ENCODE assay signal across 28 cellular contexts in genomic region chr6:94074764-94075163, GRCh38.
A peak's percentile ranks its signal among the peaks of the same experiment; 100 is the strongest.
DNase-seq lines count a peak whose midpoint lies in the region; ATAC-seq and TF ChIP-seq lines count a peak whose summit lies in the region.
"Had no signal": no experiment of that assay in that cellular context is flagged by ENCODE, and none has a peak within 500 bp of the region (broad histone marks: within the 10 kb centered on the region; RNA-seq: fewer than 3 reads in every experiment).

No MANE protein-coding gene starts in this region.

- no peak for ATAC-seq in stimulated activated naive B cell treated with anti-CD40 and anti-IgM and Interleukin-4, amounts not matched to agents 10 μg/mL and 1 μg/mL and 100 μg/mL, for 72 hours (replicated peaks)
- ATAC-seq: T-cell had no signal

- H3K27ac Mint-ChIP-seq in stimulated activated naive B cell treated with anti-CD40 and anti-IgM and Interleukin-4, amounts not matched to agents 10 μg/mL and 1 μg/mL and 100 μg/mL, for 72 hours: no peak overlapping the region
- H3K27ac Mint-ChIP-seq in Calu3 (ENCODE audit: unreplicated experiment): no peak overlapping the region
- H3K27ac Mint-ChIP-seq: CD14-positive monocyte; CD8-positive, alpha-beta memory T cell; T-cell had no signal

- CTCF ChIA-PET in Calu3 (lab: Charles Lee): no interaction called here

- H3K4me3 Mint-ChIP-seq in stimulated activated naive B cell treated with anti-CD40 and anti-IgM and Interleukin-4, amounts not matched to agents 10 μg/mL and 1 μg/mL and 100 μg/mL, for 72 hours: no peak overlapping the region
- no peak overlapping the region for H3K4me3 Mint-ChIP-seq in Calu3 (ENCODE audit: low read depth, unreplicated experiment)
- H3K4me3 Mint-ChIP-seq: CD14-positive monocyte; CD8-positive, alpha-beta memory T cell; T-cell had no signal

- H3K4me1 Mint-ChIP-seq in stimulated activated naive B cell treated with anti-CD40 and anti-IgM and Interleukin-4, amounts not matched to agents 10 μg/mL and 1 μg/mL and 100 μg/mL, for 72 hours: no peaks in the 10 kb centered on the region
- no peaks in the 10 kb centered on the region for H3K4me1 Mint-ChIP-seq in Calu3 (ENCODE audit: low read depth, unreplicated experiment)
- H3K4me1 Mint-ChIP-seq: CD14-positive monocyte; CD8-positive, alpha-beta memory T cell; T-cell had no signal

- intact Hi-C loops in prostate gland (cut with DNase I) (loop anchor here (10.0 kb wide), 1 partner anchor 650 kb away; no protein-coding TSS in a partner anchor), Calu3 (cut with micrococcal nuclease; ENCODE audit: unreplicated experiment) (no loop called here)

- H3K4me3 ChIP-seq in HUES48 (ENCODE audit: low read depth, low read length) (no peak overlapping the region; the same call in 1 of the 2 replicates), prostate gland (no peak overlapping the region)
- H3K4me3 ChIP-seq: PC-9, SJSA1 had no signal

- H3K9me3 ChIP-seq in HUES48 (ENCODE audit: control insufficient read depth, insufficient read depth, low read length) (no peaks in the 10 kb centered on the region), prostate gland (no peaks in the 10 kb centered on the region)
- H3K9me3 ChIP-seq: BE2C, SJSA1 had no signal

- H3K27me3 ChIP-seq in HUES48 (ENCODE audit: control insufficient read depth, insufficient read depth, low read length) (no peaks in the 10 kb centered on the region), prostate gland (replicated peaks; ENCODE audit: insufficient read depth) (no peaks in the 10 kb centered on the region)
- H3K27me3 ChIP-seq: BE2C, SJSA1 had no signal

- H3K27me3 Mint-ChIP-seq in stimulated activated naive B cell treated with anti-CD40 and anti-IgM and Interleukin-4, amounts not matched to agents 10 μg/mL and 1 μg/mL and 100 μg/mL, for 72 hours: no peaks in the 10 kb centered on the region
- H3K27me3 Mint-ChIP-seq in Calu3 (ENCODE audit: unreplicated experiment): no peaks in the 10 kb centered on the region
- H3K27me3 Mint-ChIP-seq: CD8-positive, alpha-beta memory T cell; T-cell had no signal

- H3K36me3 ChIP-seq in HUES48 (ENCODE audit: control insufficient read depth, insufficient read depth, low read length) (no peaks in the 10 kb centered on the region), prostate gland (no peaks in the 10 kb centered on the region)
- H3K36me3 ChIP-seq: BE2C, SJSA1 had no signal

- 70% methylated on average over 3 of the region's 3 CpGs for WGBS in prostate gland

- peak overlapping the region; percentile 0 for H3K27ac ChIP-seq in HUES48 (ENCODE audit: low read depth, low read length)
- H3K27ac ChIP-seq in prostate gland: no peak overlapping the region
- H3K27ac ChIP-seq: PC-9, SJSA1 had no signal

- H3K9me3 Mint-ChIP-seq in stimulated activated naive B cell treated with anti-CD40 and anti-IgM and Interleukin-4, amounts not matched to agents 10 μg/mL and 1 μg/mL and 100 μg/mL, for 72 hours: no peaks in the 10 kb centered on the region
- H3K9me3 Mint-ChIP-seq in Calu3 (ENCODE audit: low read depth, unreplicated experiment): no peaks in the 10 kb centered on the region
- H3K9me3 Mint-ChIP-seq: CD14-positive monocyte had no signal

- BruUV-seq in Calu3 (replicated peaks; lab: Mats Ljungman, UMichigan): no TSS peak

- in situ Hi-C loops in SK-MEL-5 (cut with HindIII; ENCODE audit: low pct_unique_long_range_greater_than_20kb, low sequenced_read_pairs): no loop called here

- H3K36me3 Mint-ChIP-seq in stimulated activated naive B cell treated with anti-CD40 and anti-IgM and Interleukin-4, amounts not matched to agents 10 μg/mL and 1 μg/mL and 100 μg/mL, for 72 hours: no peaks in the 10 kb centered on the region
- no peaks in the 10 kb centered on the region for H3K36me3 Mint-ChIP-seq in Calu3 (ENCODE audit: insufficient read depth, unreplicated experiment)
- H3K36me3 Mint-ChIP-seq: CD14-positive monocyte; CD8-positive, alpha-beta memory T cell; T-cell had no signal

- no peak for TF ChIP-seq POLR2A in prostate gland (IDR thresholded peaks at IDR 0.05)

- TF ChIP-seq CTCF in prostate gland (IDR thresholded peaks at IDR 0.05): no peak
- no peak for TF ChIP-seq CTCF in Calu3 (IDR thresholded peaks at IDR 0.05; ENCODE audit: unreplicated experiment)

- H3K9ac ChIP-seq in HUES48 (ENCODE audit: low read depth, low read length): no peak overlapping the region

- peak; percentile 3 for DNase-seq in SK-MEL-5 (ENCODE audit: low read depth, low spot score)
- DNase-seq in iPS-NIHi11 (ENCODE audit: low spot score): peak; percentile 7
- no peak for DNase-seq in NCI-H1694 treated with DMSO at 0.1 percent for 48 hours (lab: John Stamatoyannopoulos, UW)
- no peak for DNase-seq in prostate gland (ENCODE audit: low spot score)
- DNase-seq in stimulated activated naive B cell treated with anti-CD40 and anti-IgM and Interleukin-4, amounts not matched to agents 10 μg/mL and 1 μg/mL and 100 μg/mL, for 72 hours: no peak
- DNase-seq in Calu3: no peak
- DNase-seq: BE2C; CD8-positive, alpha-beta memory T cell; DMS79 treated with DMSO at 0.1 percent for 48 hours; GF-D8; H7; IMR-90; KG1; NCI-H1092 treated with DMSO at 0.1 percent for 48 hours; NCI-H1436; NCI-H187 treated with DMSO at 0.1 percent for 48 hours; NCI-H2107; NCI-H446; NCI-H524 treated with DMSO at 0.1 percent for 48 hours; NCI-H774; NK-92 treated with Interleukin-12 subunit alpha and Interleukin-12 subunit beta, amount 100 ng/mL, for 24 hours; Right ventricle myocardium superior; RPMI8226; T-cell had no signal

- H3K4me1 ChIP-seq in HUES48 (ENCODE audit: control insufficient read depth, insufficient read depth, low read length) (peaks cover 26% of the 10 kb centered on the region), prostate gland (replicated peaks) (no peaks in the 10 kb centered on the region)
- H3K4me1 ChIP-seq: BE2C, SJSA1 had no signal

Comparison
In these comparisons a context has a peak if more than half of its experiments do, and no peak if none do; other contexts are left out.
1. DNase-seq: peak in SK-MEL-5 (single experiment) and iPS-NIHi11 (single experiment); none in NCI-H1694 treated with DMSO at 0.1 percent for 48 hours (single experiment), prostate gland (single experiment), stimulated activated naive B cell treated with anti-CD40 and anti-IgM and Interleukin-4, amounts not matched to agents 10 μg/mL and 1 μg/mL and 100 μg/mL, for 72 hours (single experiment) and Calu3 (single experiment).